24 cellular contexts compared by ENCODE assay signal in genomic region chr10:30849636-30850035, GRCh38.
"Had no signal": no experiment of that assay in that cellular context is flagged by ENCODE, and none has a peak within 500 bp of the region (broad histone marks: within the 10 kb centered on the region; RNA-seq: fewer than 3 reads in every experiment).

No MANE protein-coding gene starts in this region.

- H3K4me3 Mint-ChIP-seq: T-cell had no signal

- H3K9ac ChIP-seq: KMS-11, SK-N-SH had no signal

- H3K9me2 ChIP-seq: SK-N-SH had no signal

- H3K4me2 ChIP-seq: KMS-11, SK-N-SH had no signal

- H3K27me3 Mint-ChIP-seq: T-cell had no signal

- H3K9me3 Mint-ChIP-seq: T-cell had no signal

- H3K27me3 ChIP-seq: MG63 had no signal

- H3K9me3 ChIP-seq: MG63, SK-N-SH had no signal

- H3K36me3 ChIP-seq: MG63 had no signal

- DNase-seq: IMR-90, MG63, NCI-H1092, NCI-H1105 treated with DMSO at 0.1 percent for 48 hours, NCI-H1417 treated with DMSO at 0.1 percent for 48 hours, NCI-H146, NCI-H1694 treated with DMSO at 0.1 percent for 48 hours, NCI-H1930, NCI-H2081, NCI-H2107, NCI-H2227 treated with DMSO at 0.1 percent for 48 hours, NCI-H524, NCI-H526 treated with DMSO at 0.1 percent for 48 hours, NCI-H748 treated with DMSO at 0.1 percent for 48 hours, PC-3, SHP77, SK-N-SH, SW 1271, T-cell had no signal

- H3K4me3 ChIP-seq: K562, MG63 had no signal

- ATAC-seq: HepG2, K562, Panc1, PC-3 had no signal

- H3K27ac ChIP-seq: KMS-11, RWPE1 had no signal
